In genomic region chr19:14165986-14166385, GRCh38 we compare ENCODE assay signal across 17 cellular contexts. TPM values are rescaled to one million over a fixed set of nuclear protein-coding genes. Genes with fewer than 3 reads are reported as not detected.
DNase-seq lines count a peak whose midpoint lies in the region; ATAC-seq, FAIRE-seq and TF ChIP-seq lines count a peak whose summit lies in the region.
"Had no signal": no experiment of that assay in that cellular context is flagged by ENCODE, and none has a peak within 500 bp of the region (broad histone marks: within the 10 kb centered on the region; RNA-seq: fewer than 3 reads in every experiment).

No MANE protein-coding gene starts in this region.

- H3K4me3 ChIP-seq in hepatocyte, result no peak overlapping the region

- no peak for TF ChIP-seq CTCF in hepatocyte (IDR thresholded peaks at IDR 0.05; ENCODE audit: poor library complexity)

- POLR2A ChIA-PET in activated CD8-positive, alpha-beta T cell treated with anti-CD3 and anti-CD28 coated beads, Interleukin-2, amount 10 ng/mL, durations not matched to agents 7 days and 5 days (lab: Charles Lee), result interaction anchor here (0.7 to 1.2 kb wide), 4 partner anchors 14 to 261 kb away, joined by 3 to 4 read pairs (median 3); partner anchors contain the start of gene ASF1B

- H3K36me3 ChIP-seq in hepatocyte (replicated peaks; ENCODE audit: insufficient read depth, low read depth), result no peaks in the 10 kb centered on the region

- peak overlapping the region; percentile 81 for H3K27ac Mint-ChIP-seq in T-helper 1 cell treated with Interleukin-12 subunit alpha and Interleukin-12 subunit beta and Interleukin-4 antibody, amounts not matched to agents 30 μg/mL and 1 μg/mL, for 36 hours
- peak overlapping the region; percentile 81 for H3K27ac Mint-ChIP-seq in activated CD8-positive, alpha-beta T cell treated with anti-CD3 and anti-CD28 coated beads, Interleukin-2, amount 10 ng/mL, durations not matched to agents 7 days and 5 days

- no peaks in the 10 kb centered on the region for H3K27me3 Mint-ChIP-seq in T-helper 1 cell treated with Interleukin-12 subunit alpha and Interleukin-12 subunit beta and Interleukin-4 antibody, amounts not matched to agents 30 μg/mL and 1 μg/mL, for 36 hours (ENCODE audit: low read depth)
- H3K27me3 Mint-ChIP-seq in activated CD8-positive, alpha-beta T cell treated with anti-CD3 and anti-CD28 coated beads, Interleukin-2, amount 10 ng/mL, durations not matched to agents 7 days and 5 days (ENCODE audit: low read depth), result no peaks in the 10 kb centered on the region

- H4K20me1 ChIP-seq in hepatocyte (ENCODE audit: insufficient read depth, poor library complexity, severe bottlenecking), result no peaks in the 10 kb centered on the region

- peaks cover 7% of the 10 kb centered on the region for H3K36me3 Mint-ChIP-seq in T-helper 1 cell treated with Interleukin-12 subunit alpha and Interleukin-12 subunit beta and Interleukin-4 antibody, amounts not matched to agents 30 μg/mL and 1 μg/mL, for 36 hours (ENCODE audit: low read depth)
- peaks cover 8% of the 10 kb centered on the region for H3K36me3 Mint-ChIP-seq in activated CD8-positive, alpha-beta T cell treated with anti-CD3 and anti-CD28 coated beads, Interleukin-2, amount 10 ng/mL, durations not matched to agents 7 days and 5 days (ENCODE audit: low read depth)

- peak overlapping the region; percentile 29 for H3K4me2 ChIP-seq in hepatocyte

- no peak overlapping the region for H2AFZ ChIP-seq in hepatocyte
- H2AFZ ChIP-seq: parathyroid adenoma had no signal

- H3K27ac ChIP-seq in hepatocyte, result peak overlapping the region; percentile 73
- H3K27ac ChIP-seq: C4-2B, parathyroid adenoma had no signal

- H3K4me1 Mint-ChIP-seq in T-helper 1 cell treated with Interleukin-12 subunit alpha and Interleukin-12 subunit beta and Interleukin-4 antibody, amounts not matched to agents 30 μg/mL and 1 μg/mL, for 36 hours (ENCODE audit: low read depth), result peaks cover 12% of the 10 kb centered on the region
- peaks cover 33% of the 10 kb centered on the region for H3K4me1 Mint-ChIP-seq in activated CD8-positive, alpha-beta T cell treated with anti-CD3 and anti-CD28 coated beads, Interleukin-2, amount 10 ng/mL, durations not matched to agents 7 days and 5 days (ENCODE audit: low read depth)

- FAIRE-seq in urothelium cell line (lab: Jason Lieb, UNC), result no peak

- H3K9me3 Mint-ChIP-seq in T-helper 1 cell treated with Interleukin-12 subunit alpha and Interleukin-12 subunit beta and Interleukin-4 antibody, amounts not matched to agents 30 μg/mL and 1 μg/mL, for 36 hours, result no peaks in the 10 kb centered on the region
- H3K9me3 Mint-ChIP-seq in activated CD8-positive, alpha-beta T cell treated with anti-CD3 and anti-CD28 coated beads, Interleukin-2, amount 10 ng/mL, durations not matched to agents 7 days and 5 days (ENCODE audit: insufficient read depth), result no peaks in the 10 kb centered on the region

- H3K9me2 ChIP-seq in hepatocyte (replicated peaks; ENCODE audit: insufficient read depth), result no peaks in the 10 kb centered on the region

- H3K27me3 ChIP-seq in hepatocyte, result no peaks in the 10 kb centered on the region

- no peaks in the 10 kb centered on the region for H3K9me3 ChIP-seq in hepatocyte (ENCODE audit: low read depth)

- H3K79me2 ChIP-seq in hepatocyte, result no peaks in the 10 kb centered on the region
- H3K79me2 ChIP-seq: parathyroid adenoma had no signal

- no peak for ATAC-seq in activated CD8-positive, alpha-beta T cell treated with anti-CD3 and anti-CD28 coated beads, Interleukin-2, amount 10 ng/mL, durations not matched to agents 7 days and 5 days
- ATAC-seq in HG03159 (IDR thresholded peaks at IDR 0.05; ENCODE audit: unreplicated experiment), result no peak

- DNase-seq in T-helper 1 cell (no peak), hepatocyte (ENCODE audit: low spot score) (no peak), GF-D8 (lab: John Stamatoyannopoulos, UW) (no peak), urothelium cell line (ENCODE audit: low spot score) (no peak)
- no peak for DNase-seq in activated CD8-positive, alpha-beta T cell treated with anti-CD3 and anti-CD28 coated beads, Interleukin-2, amount 10 ng/mL, durations not matched to agents 7 days and 5 days
- peak; percentile 34 for DNase-seq in stimulated activated CD8-positive, alpha-beta memory T cell treated with anti-CD3 and anti-CD28 coated beads, Interleukin-4, amount 100 ng/mL, for 48 hours
- DNase-seq: 8988T, DND-41, IMR-90, kidney glomerular epithelial cell, NCI-H2029, NCI-H524 treated with DMSO at 0.1 percent for 48 hours, trophoblast cell had no signal

- H3K4me1 ChIP-seq in hepatocyte (ENCODE audit: insufficient read depth), result peaks cover 17% of the 10 kb centered on the region
- H3K4me1 ChIP-seq: parathyroid adenoma had no signal

- H3K4me3 Mint-ChIP-seq in T-helper 1 cell treated with Interleukin-12 subunit alpha and Interleukin-12 subunit beta and Interleukin-4 antibody, amounts not matched to agents 30 μg/mL and 1 μg/mL, for 36 hours, result peak overlapping the region; percentile 10
- H3K4me3 Mint-ChIP-seq in activated CD8-positive, alpha-beta T cell treated with anti-CD3 and anti-CD28 coated beads, Interleukin-2, amount 10 ng/mL, durations not matched to agents 7 days and 5 days, result peak overlapping the region; percentile 68

- WGBS in hepatocyte (ENCODE audit: low lambda C conversion rate, missing lambda C conversion rate), result 85% methylated on average over 11 of the region's 12 CpGs

- CTCF ChIA-PET in activated CD8-positive, alpha-beta T cell treated with anti-CD3 and anti-CD28 coated beads, Interleukin-2, amount 10 ng/mL, durations not matched to agents 7 days and 5 days (lab: Charles Lee), result interaction anchor here (1.5 to 2.0 kb wide), 2 partner anchors 26 to 29 kb away, joined by 5 to 7 read pairs; partner anchors contain the start of gene ASF1B

RNA-seq across cellular contexts. Expression of gene ASF1B, which starts 29.6 kb away (rescaled TPM):
- 100 to 1,000 TPM; 131 TPM for total RNA-seq in activated CD8-positive, alpha-beta T cell treated with anti-CD3 and anti-CD28 coated beads, Interleukin-2, amount 10 ng/mL, durations not matched to agents 7 days and 5 days
- 5.1 and 7.3 TPM in 2 replicates for total RNA-seq in hepatocyte
- 10.0 and 12.4 TPM in 2 replicates for polyA plus RNA-seq in hepatocyte

RNA-seq across cellular contexts. Expression of gene ADGRL1, which starts 40.0 kb away (rescaled TPM):
- 1 to 10 TPM; 6.3 to 7.7 TPM for total RNA-seq in activated CD8-positive, alpha-beta T cell treated with anti-CD3 and anti-CD28 coated beads, Interleukin-2, amount 10 ng/mL, durations not matched to agents 7 days and 5 days
- 11.5 and 16.9 TPM in 2 replicates for total RNA-seq in hepatocyte
- polyA plus RNA-seq in hepatocyte, result 11.9 and 16.3 TPM in 2 replicates

RNA-seq across cellular contexts. Expression of gene PRKACA, which starts 48.4 kb away (rescaled TPM):
- 10 to 100 TPM; 69.2 to 72.4 TPM for total RNA-seq in activated CD8-positive, alpha-beta T cell treated with anti-CD3 and anti-CD28 coated beads, Interleukin-2, amount 10 ng/mL, durations not matched to agents 7 days and 5 days
- 29.0 and 41.5 TPM in 2 replicates for total RNA-seq in hepatocyte
- polyA plus RNA-seq in hepatocyte, result 12.2 and 13.4 TPM in 2 replicates

Comparison
In these comparisons a context has a peak if more than half of its experiments do, and no peak if none do; other contexts are left out.
1. RNA of gene ASF1B, which starts 29.6 kb away (total RNA-seq): 131 TPM in activated CD8-positive, alpha-beta T cell treated with anti-CD3 and anti-CD28 coated beads, Interleukin-2, amount 10 ng/mL, durations not matched to agents 7 days and 5 days; 5.1 to 7.3 TPM in hepatocyte; every median in the first group is over 10 times any median in the second.